In the genomic region with DNA sequence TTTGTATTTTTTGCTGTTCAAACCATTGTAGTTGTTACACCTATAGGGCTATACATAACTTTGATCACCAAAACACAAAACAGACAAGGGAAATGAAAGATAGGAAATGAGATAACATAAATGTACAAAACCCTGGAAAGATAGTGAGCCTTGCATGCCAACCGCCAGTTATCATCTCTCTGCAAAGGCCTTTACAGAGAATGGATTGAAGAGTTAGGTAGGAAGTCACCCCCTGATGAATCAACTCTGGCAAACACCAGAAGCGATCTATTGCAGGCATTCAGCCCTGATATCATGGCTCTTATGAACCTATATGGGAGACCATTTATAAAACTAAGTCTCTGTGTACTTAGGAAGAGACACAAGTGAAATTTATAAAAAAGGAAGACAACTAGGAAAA, we compare ENCODE assay signal across 28 cellular contexts.
"Had no signal": no experiment of that assay in that cellular context is flagged by ENCODE, and none has a peak within 500 bp of the region (broad histone marks: within the 10 kb centered on the region; RNA-seq: fewer than 3 reads in every experiment).

No MANE protein-coding gene starts in this region.

- DNase-seq: stimulated activated CD4-positive, alpha-beta T cell treated with anti-CD3 and anti-CD28 coated beads, Interleukin-2, amount 100 ng/mL, for 48 hours; stimulated activated CD4-positive, alpha-beta T cell treated with anti-CD3 and anti-CD28 coated beads, Interleukin-4, amount 100 ng/mL, for 1 hour; stimulated activated CD4-positive, alpha-beta T cell treated with anti-CD3 and anti-CD28 coated beads, Interleukin-4, amount 100 ng/mL, for 24 hours; stimulated activated CD4-positive, alpha-beta T cell treated with anti-CD3 and anti-CD28 coated beads, Interleukin-4, amount 100 ng/mL, for 4 hours; stimulated activated CD8-positive, alpha-beta memory T cell treated with anti-CD3 and anti-CD28 coated beads, Interleukin-4, amount 100 ng/mL, for 48 hours; stimulated activated naive B cell treated with anti-CD40 and anti-IgM and Interleukin-4, amounts not matched to agents 10 μg/mL and 1 μg/mL and 100 μg/mL, for 72 hours; stimulated activated naive CD4-positive, alpha-beta T cell; stimulated activated naive CD4-positive, alpha-beta T cell treated with Interleukin-2 at 50 U/mL for 16 hours; stimulated activated naive CD8-positive, alpha-beta T cell treated with anti-CD3 and anti-CD28 coated beads, Interleukin-15, amount 100 ng/mL, for 72 hours; stimulated activated naive CD8-positive, alpha-beta T cell treated with anti-CD3 and anti-CD28 coated beads, Interleukin-15, Interleukin-2, amounts not matched to agents 100 U/mL and 50 U/mL, for 24 hours; stomach; substantia nigra; testis; thyroid gland; tibial artery; transverse colon; trophoblast cell; upper lobe of left lung; upper lobe of right lung; uterus had no signal

- H3K27me3 ChIP-seq: stomach, suprapubic skin, testis, thyroid gland, tibial artery, tibial nerve, transverse colon, upper lobe of left lung, upper lobe of right lung, uterus, vagina had no signal

- H3K9me3 Mint-ChIP-seq: stimulated activated memory B cell treated with anti-CD40 and anti-IgM and Interleukin-4, amounts not matched to agents 10 μg/mL and 1 μg/mL and 100 μg/mL, for 72 hours; stimulated activated naive B cell treated with anti-CD40 and anti-IgM and Interleukin-4, amounts not matched to agents 10 μg/mL and 1 μg/mL and 100 μg/mL, for 72 hours; type B pancreatic cell had no signal

- H3K4me3 Mint-ChIP-seq: stimulated activated effector memory CD8-positive, alpha-beta T cell treated with anti-CD3 and anti-CD28 coated beads, Interleukin-12 subunit alpha, Interleukin-12 subunit beta, amount 100 ng/mL, for 72 hours; stimulated activated memory B cell treated with anti-CD40 and anti-IgM and Interleukin-4, amounts not matched to agents 10 μg/mL and 1 μg/mL and 100 μg/mL, for 72 hours; stimulated activated naive B cell treated with anti-CD40 and anti-IgM and Interleukin-4, amounts not matched to agents 10 μg/mL and 1 μg/mL and 100 μg/mL, for 72 hours; stimulated activated naive CD8-positive, alpha-beta T cell treated with anti-CD3 and anti-CD28 coated beads, Interleukin-15, amount 100 ng/mL, for 72 hours; stimulated activated naive CD8-positive, alpha-beta T cell treated with anti-CD3 and anti-CD28 coated beads, Interleukin-15, Interleukin-2, amounts not matched to agents 100 ng/mL and 50 ng/mL, for 24 hours; type B pancreatic cell had no signal

- H3K9me3 ChIP-seq: stomach, suprapubic skin, testis, thoracic aorta, thyroid gland, tibial artery, tibial nerve, transverse colon, upper lobe of left lung, upper lobe of right lung, uterus, vagina had no signal

- H3K27ac Mint-ChIP-seq: stimulated activated effector memory CD8-positive, alpha-beta T cell treated with anti-CD3 and anti-CD28 coated beads, Interleukin-12 subunit alpha, Interleukin-12 subunit beta, amount 100 ng/mL, for 72 hours; stimulated activated memory B cell treated with anti-CD40 and anti-IgM and Interleukin-4, amounts not matched to agents 10 μg/mL and 1 μg/mL and 100 μg/mL, for 72 hours; stimulated activated naive B cell treated with anti-CD40 and anti-IgM and Interleukin-4, amounts not matched to agents 10 μg/mL and 1 μg/mL and 100 μg/mL, for 72 hours; stimulated activated naive CD8-positive, alpha-beta T cell treated with anti-CD3 and anti-CD28 coated beads, Interleukin-15, amount 100 ng/mL, for 72 hours; stimulated activated naive CD8-positive, alpha-beta T cell treated with anti-CD3 and anti-CD28 coated beads, Interleukin-15, Interleukin-2, amounts not matched to agents 100 ng/mL and 50 ng/mL, for 24 hours; type B pancreatic cell had no signal

- H3K36me3 Mint-ChIP-seq: stimulated activated effector memory CD8-positive, alpha-beta T cell treated with anti-CD3 and anti-CD28 coated beads, Interleukin-12 subunit alpha, Interleukin-12 subunit beta, amount 100 ng/mL, for 72 hours; stimulated activated memory B cell treated with anti-CD40 and anti-IgM and Interleukin-4, amounts not matched to agents 10 μg/mL and 1 μg/mL and 100 μg/mL, for 72 hours; stimulated activated naive B cell treated with anti-CD40 and anti-IgM and Interleukin-4, amounts not matched to agents 10 μg/mL and 1 μg/mL and 100 μg/mL, for 72 hours; type B pancreatic cell had no signal

- H3K27me3 Mint-ChIP-seq: stimulated activated memory B cell treated with anti-CD40 and anti-IgM and Interleukin-4, amounts not matched to agents 10 μg/mL and 1 μg/mL and 100 μg/mL, for 72 hours; stimulated activated naive B cell treated with anti-CD40 and anti-IgM and Interleukin-4, amounts not matched to agents 10 μg/mL and 1 μg/mL and 100 μg/mL, for 72 hours; stimulated activated naive CD8-positive, alpha-beta T cell treated with anti-CD3 and anti-CD28 coated beads, Interleukin-15, amount 100 ng/mL, for 72 hours; stimulated activated naive CD8-positive, alpha-beta T cell treated with anti-CD3 and anti-CD28 coated beads, Interleukin-15, Interleukin-2, amounts not matched to agents 100 ng/mL and 50 ng/mL, for 24 hours; type B pancreatic cell had no signal

- H3K4me3 ChIP-seq: stomach, suprapubic skin, testis, thoracic aorta, thyroid gland, tibial artery, tibial nerve, transverse colon, upper lobe of left lung, upper lobe of right lung, uterus, vagina had no signal

- H3K4me1 ChIP-seq: stomach, suprapubic skin, testis, thyroid gland, tibial artery, transverse colon, upper lobe of left lung, upper lobe of right lung, uterus, vagina had no signal

- H3K4me1 Mint-ChIP-seq: stimulated activated effector memory CD8-positive, alpha-beta T cell treated with anti-CD3 and anti-CD28 coated beads, Interleukin-12 subunit alpha, Interleukin-12 subunit beta, amount 100 ng/mL, for 72 hours; stimulated activated memory B cell treated with anti-CD40 and anti-IgM and Interleukin-4, amounts not matched to agents 10 μg/mL and 1 μg/mL and 100 μg/mL, for 72 hours; stimulated activated naive B cell treated with anti-CD40 and anti-IgM and Interleukin-4, amounts not matched to agents 10 μg/mL and 1 μg/mL and 100 μg/mL, for 72 hours; stimulated activated naive CD8-positive, alpha-beta T cell treated with anti-CD3 and anti-CD28 coated beads, Interleukin-15, amount 100 ng/mL, for 72 hours had no signal

- H3K27ac ChIP-seq: stomach, suprapubic skin, testis, thoracic aorta, thyroid gland, tibial artery, tibial nerve, transverse colon, upper lobe of left lung, upper lobe of right lung, uterus, vagina had no signal

- H3K36me3 ChIP-seq: stomach, suprapubic skin, thoracic aorta, thyroid gland, tibial artery, tibial nerve, transverse colon, upper lobe of left lung, upper lobe of right lung, uterus, vagina had no signal

- ATAC-seq: stimulated activated effector memory CD8-positive, alpha-beta T cell treated with anti-CD3 and anti-CD28 coated beads, Interleukin-12 subunit alpha, Interleukin-12 subunit beta, amount 100 ng/mL, for 72 hours; stimulated activated memory B cell treated with anti-CD40 and anti-IgM and Interleukin-4, amounts not matched to agents 10 μg/mL and 1 μg/mL and 100 μg/mL, for 72 hours; stimulated activated naive B cell treated with anti-CD40 and anti-IgM and Interleukin-4, amounts not matched to agents 10 μg/mL and 1 μg/mL and 100 μg/mL, for 72 hours; stimulated activated naive CD8-positive, alpha-beta T cell treated with anti-CD3 and anti-CD28 coated beads, Interleukin-15, amount 100 ng/mL, for 72 hours; stimulated activated naive CD8-positive, alpha-beta T cell treated with anti-CD3 and anti-CD28 coated beads, Interleukin-15, Interleukin-2, amounts not matched to agents 100 U/mL and 50 U/mL, for 24 hours; upper lobe of right lung had no signal
